ENCODE assay signal across 18 cellular contexts in genomic region chr9:109889456-109889855, GRCh38.
DNase-seq lines count a peak whose midpoint lies in the region; ATAC-seq, FAIRE-seq and TF ChIP-seq lines count a peak whose summit lies in the region.
"Had no signal": no experiment of that assay in that cellular context is flagged by ENCODE, and none has a peak within 500 bp of the region (broad histone marks: within the 10 kb centered on the region; RNA-seq: fewer than 3 reads in every experiment).

No MANE protein-coding gene starts in this region.

- H3K27ac ChIP-seq in left ventricle myocardium inferior (replicated peaks) (peak overlapping the region; percentile 86), upper lobe of right lung (no peak overlapping the region), upper lobe of left lung (no peak overlapping the region)
- H3K27ac ChIP-seq: gastroesophageal sphincter had no signal

- H3K27me3 ChIP-seq in left ventricle myocardium inferior (ENCODE audit: low read depth) (no peaks in the 10 kb centered on the region), bronchial epithelial cell (ENCODE audit: control insufficient read depth, insufficient read depth, low read length) (no peaks in the 10 kb centered on the region), upper lobe of right lung (no peaks in the 10 kb centered on the region), upper lobe of left lung (no peaks in the 10 kb centered on the region)
- H3K27me3 ChIP-seq: gastroesophageal sphincter had no signal

- TF ChIP-seq EP300 in upper lobe of left lung (IDR thresholded peaks at IDR 0.05): no peak

- H3K4me1 ChIP-seq in left ventricle myocardium inferior (peaks cover 74% of the 10 kb centered on the region), upper lobe of right lung (peaks cover 24% of the 10 kb centered on the region), upper lobe of left lung (peaks cover 17 to 25% (median 20%) of the 10 kb centered on the region in 4 donors)

- H3K27me3 Mint-ChIP-seq in natural killer cell (ENCODE audit: low read depth in 2 of 2): no peaks in the 10 kb centered on the region
- H3K27me3 Mint-ChIP-seq: B cell, type B pancreatic cell had no signal

- H3K4me3 Mint-ChIP-seq in natural killer cell: no peak overlapping the region
- H3K4me3 Mint-ChIP-seq: B cell, type B pancreatic cell had no signal

- H3K27ac Mint-ChIP-seq in natural killer cell: no peak overlapping the region
- H3K27ac Mint-ChIP-seq: B cell, type B pancreatic cell had no signal

- no peak for FAIRE-seq in bronchial epithelial cell (lab: Jason Lieb, UNC)

- H3K4me3 ChIP-seq in left ventricle myocardium inferior (no peak overlapping the region), bronchial epithelial cell (ENCODE audit: low read depth, low read length) (no peak overlapping the region), upper lobe of right lung (no peak overlapping the region), upper lobe of left lung (no peak overlapping the region)
- H3K4me3 ChIP-seq: gastroesophageal sphincter had no signal

- peak; percentile 29 for DNase-seq in NCI-H2029 (lab: John Stamatoyannopoulos, UW)
- DNase-seq in NCI-H2029 treated with DMSO at 0.1 percent for 48 hours (lab: John Stamatoyannopoulos, UW): no peak
- no peak for DNase-seq in left ventricle myocardium inferior
- no peak for DNase-seq in Right ventricle myocardium superior
- peak; percentile 96 for DNase-seq in bronchial epithelial cell (ENCODE audit: low read depth)
- no peak for DNase-seq in upper lobe of right lung
- no peak for DNase-seq in upper lobe of left lung
- DNase-seq in natural killer cell: no peak
- DNase-seq: activated T-cell treated with anti-CD3 and anti-CD28 coated beads, Interleukin-2, amount 50 U/mL, for 1 hour; aorta; GOT3; islet precursor cell; NCI-H2227 treated with DMSO at 0.1 percent for 48 hours; stimulated activated CD8-positive, alpha-beta memory T cell treated with anti-CD3 and anti-CD28 coated beads, Interleukin-4, amount 100 ng/mL, for 48 hours had no signal

- H3K9me3 Mint-ChIP-seq in natural killer cell: no peaks in the 10 kb centered on the region
- H3K9me3 Mint-ChIP-seq: type B pancreatic cell had no signal

- H3K36me3 Mint-ChIP-seq in natural killer cell: no peaks in the 10 kb centered on the region

- no peak for TF ChIP-seq CTCF in left ventricle myocardium inferior (IDR thresholded peaks at IDR 0.05; ENCODE audit: borderline replicate concordance)
- no peak for TF ChIP-seq CTCF in bronchial epithelial cell (IDR thresholded peaks at IDR 0.05; ENCODE audit: insufficient read depth, low read length, severe bottlenecking)
- TF ChIP-seq CTCF in upper lobe of right lung (IDR thresholded peaks at IDR 0.05): no peak
- TF ChIP-seq CTCF in upper lobe of left lung (IDR thresholded peaks at IDR 0.05): no peak
- no peak for TF ChIP-seq CTCF in natural killer cell (IDR thresholded peaks at IDR 0.05)

- no peak for ATAC-seq in Right ventricle myocardium superior (ENCODE audit: poor library complexity)
- ATAC-seq in upper lobe of right lung: peak; percentile 37
- no peak for ATAC-seq in upper lobe of left lung (ENCODE audit: low FRiP score in 2 of 2)
- ATAC-seq in natural killer cell: no peak
- ATAC-seq: activated naive CD4-positive, alpha-beta T cell treated with anti-CD3 and anti-CD28 coated beads, Interleukin-2, amount 50 U/mL, for 72 hours; gastroesophageal sphincter had no signal

- H3K4me1 Mint-ChIP-seq in natural killer cell: no peaks in the 10 kb centered on the region

- H3K9me3 ChIP-seq in left ventricle myocardium inferior (replicated peaks): no peaks in the 10 kb centered on the region
- H3K9me3 ChIP-seq in upper lobe of right lung: no peaks in the 10 kb centered on the region
- no peaks in the 10 kb centered on the region for H3K9me3 ChIP-seq in upper lobe of left lung
- H3K9me3 ChIP-seq: gastroesophageal sphincter had no signal

- intact Hi-C loops in left ventricle myocardium inferior (cut with micrococcal nuclease): no loop called here
- intact Hi-C loops in Right ventricle myocardium superior (cut with DNase I): no loop called here
- intact Hi-C loops in upper lobe of right lung (cut with DNase I): no loop called here
- intact Hi-C loops in natural killer cell (cut with micrococcal nuclease): no loop called here

- no peak for TF ChIP-seq POLR2A in upper lobe of left lung (IDR thresholded peaks at IDR 0.05)

- WGBS in upper lobe of left lung, 2 donors: 54 to 84% methylated on average over 2 of the region's 2 CpGs

- H3K36me3 ChIP-seq in left ventricle myocardium inferior (no peaks in the 10 kb centered on the region), bronchial epithelial cell (ENCODE audit: control insufficient read depth, insufficient read depth, low read length) (no peaks in the 10 kb centered on the region), upper lobe of right lung (no peaks in the 10 kb centered on the region), upper lobe of left lung (no peaks in the 10 kb centered on the region)
- H3K36me3 ChIP-seq: gastroesophageal sphincter had no signal

Comparison
In these comparisons a context has a peak if more than half of its experiments do, and no peak if none do; other contexts are left out.
1. DNase-seq: peak in NCI-H2029 (single experiment) and bronchial epithelial cell (single experiment); none in NCI-H2029 treated with DMSO at 0.1 percent for 48 hours (single experiment), left ventricle myocardium inferior (single experiment), Right ventricle myocardium superior (single experiment), upper lobe of right lung (single experiment), upper lobe of left lung (0 of 2) and natural killer cell (single experiment).